ENCODE assay signal across 11 cellular contexts in genomic region chr4:53885668-53886067, GRCh38.
"Had no signal": no experiment of that assay in that cellular context is flagged by ENCODE, and none has a peak within 500 bp of the region (broad histone marks: within the 10 kb centered on the region; RNA-seq: fewer than 3 reads in every experiment).

No MANE protein-coding gene starts in this region.

- H3K36me3 ChIP-seq: SJCRH30, transverse colon had no signal

- H3K27ac ChIP-seq: SJCRH30, transverse colon had no signal

- ATAC-seq: esophagus mucosa; naive thymus-derived CD4-positive, alpha-beta T cell had no signal

- H3K9me3 ChIP-seq: SJCRH30, transverse colon had no signal

- DNase-seq: activated CD4-positive, alpha-beta T cell treated with anti-CD3 and anti-CD28 coated beads, Interleukin-2, amount 50 U/mL, for 1 hour; activated naive CD4-positive, alpha-beta T cell treated with anti-CD3 and anti-CD28 coated beads, Interleukin-2, amount 50 U/mL, for 16 hours; dorsolateral prefrontal cortex; kidney; midbrain; naive thymus-derived CD4-positive, alpha-beta T cell; small intestine; SW 1271; transverse colon had no signal

- H3K27me3 ChIP-seq: dorsolateral prefrontal cortex, SJCRH30, transverse colon had no signal

- H3K4me1 ChIP-seq: transverse colon had no signal

- H3K4me3 ChIP-seq: SJCRH30, transverse colon had no signal
